Comparison of ENCODE assay signal across 1 cellular context in genomic region chr2:113896791-113897190, GRCh38.
TF ChIP-seq lines count a peak whose summit lies in the region.

No MANE protein-coding gene starts in this region.

TF ChIP-seq in endothelial cell of umbilical vein, 7 proteins besides CTCF, POLR2A, EP300 and RAD21:
- no peak for TF ChIP-seq MAX (IDR thresholded peaks at IDR 0.05; ENCODE audit: insufficient read depth, insufficient read length)
- no peak for TF ChIP-seq POLR2AphosphoS5 (IDR thresholded peaks at IDR 0.05; ENCODE audit: insufficient read depth, low read depth, low read length)
- no peak for TF ChIP-seq GATA2 (IDR thresholded peaks at IDR 0.05; ENCODE audit: insufficient read depth, insufficient read length, low read depth, low read length)
- TF ChIP-seq FOS (IDR thresholded peaks at IDR 0.05; ENCODE audit: borderline replicate concordance, insufficient read depth, low read length) = no peak
- TF ChIP-seq MYC (IDR thresholded peaks at IDR 0.05; ENCODE audit: low read depth, low read length) = no peak
- no peak for TF ChIP-seq EZH2 (IDR thresholded peaks at IDR 0.05; ENCODE audit: borderline replicate concordance, low read depth, low read length, severe bottlenecking)
- no peak for TF ChIP-seq JUN (IDR thresholded peaks at IDR 0.05; ENCODE audit: borderline replicate concordance, insufficient read depth, insufficient read length, low read depth)
TF ChIP-seq in endothelial cell of umbilical vein: peak in this region for 0.
